ENCODE assay signal across 21 cellular contexts in genomic region chrX:45306794-45307193, GRCh38.
"Had no signal": no experiment of that assay in that cellular context is flagged by ENCODE, and none has a peak within 500 bp of the region (broad histone marks: within the 10 kb centered on the region; RNA-seq: fewer than 3 reads in every experiment).

No MANE protein-coding gene starts in this region.

- H3K4me3 Mint-ChIP-seq: IgD-negative memory B cell had no signal

- H3K4me1 Mint-ChIP-seq: IgD-negative memory B cell had no signal

- H3K4me1 ChIP-seq: SJSA1 had no signal

- H3K27me3 ChIP-seq: SJSA1 had no signal

- H3K9me3 ChIP-seq: SJSA1 had no signal

- H3K9ac ChIP-seq: KMS-11 had no signal

- H3K4me2 ChIP-seq: KMS-11 had no signal

- H3K36me3 Mint-ChIP-seq: IgD-negative memory B cell had no signal

- H3K4me3 ChIP-seq: K562, SJSA1, SK-N-MC had no signal

- DNase-seq: Kasumi-1, MM.1S, NCI-H1092 treated with DMSO at 0.1 percent for 48 hours, NCI-H1436, NCI-H187, NCI-H2029, NCI-H2081 treated with DMSO at 0.1 percent for 48 hours, NCI-H2171 treated with DMSO at 0.1 percent for 48 hours, NCI-H510A, NCI-H524 treated with DMSO at 0.1 percent for 48 hours, NCI-H69, NCI-H774, Right ventricle myocardium superior, RPMI8226, SIG-M5 had no signal

- H3K36me3 ChIP-seq: SJSA1 had no signal

- H3K27ac ChIP-seq: HL-60, KMS-11, SJSA1, SK-N-MC had no signal

- ATAC-seq: K562 had no signal
